ENCODE assay signal across 8 cellular contexts in genomic region chr15:74995182-74995778, GRCh38. TPM values are rescaled to one million over a fixed set of nuclear protein-coding genes. Genes with fewer than 3 reads are reported as not detected.
DNase-seq lines count a peak whose midpoint lies in the region; ATAC-seq and TF ChIP-seq lines count a peak whose summit lies in the region.

TSS of gene SCAMP5 (plus strand) at chr15:74995563. CDS start at chr15:75011840, 16,277 bp downstream.

- no peak for TF ChIP-seq CTCF in AG10803 (conservative IDR thresholded peaks at IDR 0.05; ENCODE audit: low read length)

- H3K4me3 Mint-ChIP-seq in IgD-negative memory B cell, result peak within 1 kb of the TSS; percentile 53 to 88 (median 84)

- peak; percentile 74 for ATAC-seq in GM19324 (IDR thresholded peaks at IDR 0.05; ENCODE audit: low FRiP score, unreplicated experiment)

- DNase-seq in AG10803 (ENCODE audit: low read depth) (peak; percentile 89), OCI-M1 (lab: John Stamatoyannopoulos, UW) (peak; percentile 95), activated T-cell treated with anti-CD3 and anti-CD28 coated beads for 48 hours (ENCODE audit: low read depth) (peak; percentile 88), epithelial cell of prostate (ENCODE audit: low read depth, low spot score) (peak; percentile 74), midbrain (lab: John Stamatoyannopoulos, UW) (peak; percentile 90)
- peak; percentile 84 for DNase-seq in stimulated activated CD8-positive, alpha-beta memory T cell treated with anti-CD3 and anti-CD28 coated beads, Interleukin-15, amount 100 ng/mL, for 24 hours (ENCODE audit: low read depth)

- H3K36me3 Mint-ChIP-seq in IgD-negative memory B cell, result no peaks in the 10 kb centered on the region

- peaks cover 40% of the 10 kb centered on the region for H3K27me3 Mint-ChIP-seq in IgD-negative memory B cell

- H3K9me3 Mint-ChIP-seq in IgD-negative memory B cell, result peaks cover 0 to 7% (median 0%) of the 10 kb centered on the region in 3 donors

- H3K27ac ChIP-seq in epithelial cell of prostate, result no peak within 1 kb of the TSS

- peak within 1 kb of the TSS; percentile 85 for H3K4me3 ChIP-seq in AG10803 (ENCODE audit: low read length)

- peak within 1 kb of the TSS; percentile 3 to 29 (median 10) for H3K27ac Mint-ChIP-seq in IgD-negative memory B cell

- H3K4me1 Mint-ChIP-seq in IgD-negative memory B cell, result peaks cover 5 to 15% (median 8%) of the 10 kb centered on the region in 3 donors

RNA-seq across cellular contexts. Expression of gene SCAMP5, which starts in this region (rescaled TPM):
- 0.24 TPM for polyA plus RNA-seq in IgD-negative memory B cell
